In genomic region chr4:168848112-168848511, GRCh38 we compare ENCODE assay signal across 8 cellular contexts.
DNase-seq lines count a peak whose midpoint lies in the region; ATAC-seq and TF ChIP-seq lines count a peak whose summit lies in the region.

No MANE protein-coding gene starts in this region.

- H3K9me3 ChIP-seq in mucosa of descending colon, result no peaks in the 10 kb centered on the region

- H3K27me3 Mint-ChIP-seq in endothelial cell (ENCODE audit: unreplicated experiment), result no peaks in the 10 kb centered on the region

- ATAC-seq in Right ventricle myocardium inferior (peak; percentile 50), mucosa of descending colon (peak; percentile 81), HG02840 (IDR thresholded peaks at IDR 0.05; ENCODE audit: low FRiP score, unreplicated experiment) (no peak)
- ATAC-seq in activated naive CD4-positive, alpha-beta T cell treated with anti-CD3 and anti-CD28 coated beads, Interleukin-2, amount 50 U/mL, for 72 hours, result no peak

- DNase-seq in Right ventricle myocardium inferior (ENCODE audit: missing footprints) (no peak), cardiac septum (ENCODE audit: low spot score) (no peak), endothelial cell (ENCODE audit: low spot score) (no peak), mucosa of descending colon (no peak), HK-2 (ENCODE audit: unreplicated experiment) (no peak), ACHN (no peak)
- no peak for DNase-seq in activated naive CD4-positive, alpha-beta T cell treated with anti-CD3 and anti-CD28 coated beads, Interleukin-2, amount 50 U/mL, for 72 hours (ENCODE audit: low spot score in 2 of 2)

- no peak overlapping the region for H3K4me3 Mint-ChIP-seq in endothelial cell (ENCODE audit: unreplicated experiment)

- intact Hi-C loops in Right ventricle myocardium inferior (cut with DNase I) (no loop called here), cardiac septum (cut with DNase I) (no loop called here), mucosa of descending colon (cut with DNase I, micrococcal nuclease) (no loop called here)

- H3K9me3 Mint-ChIP-seq in endothelial cell (ENCODE audit: unreplicated experiment), result no peaks in the 10 kb centered on the region
- no peaks in the 10 kb centered on the region for H3K9me3 Mint-ChIP-seq in activated naive CD4-positive, alpha-beta T cell treated with anti-CD3 and anti-CD28 coated beads, Interleukin-2, amount 50 U/mL, for 72 hours

- no peak for TF ChIP-seq CTCF in endothelial cell (IDR thresholded peaks at IDR 0.05; ENCODE audit: unreplicated experiment)
- no peak for TF ChIP-seq CTCF in mucosa of descending colon (IDR thresholded peaks at IDR 0.05)

- in situ Hi-C loops in ACHN (cut with HindIII; ENCODE audit: low pct_ligation_motif_present, low pct_unique_long_range_greater_than_20kb, low sequenced_read_pairs), result no loop called here

- no peaks in the 10 kb centered on the region for H3K36me3 Mint-ChIP-seq in endothelial cell (ENCODE audit: low read depth, unreplicated experiment)
- no peaks in the 10 kb centered on the region for H3K36me3 Mint-ChIP-seq in activated naive CD4-positive, alpha-beta T cell treated with anti-CD3 and anti-CD28 coated beads, Interleukin-2, amount 50 U/mL, for 72 hours

- no peaks in the 10 kb centered on the region for H3K4me1 ChIP-seq in mucosa of descending colon (ENCODE audit: low read depth)

- no peaks in the 10 kb centered on the region for H3K36me3 ChIP-seq in mucosa of descending colon (ENCODE audit: low read depth)

- no peak overlapping the region for H3K4me3 ChIP-seq in mucosa of descending colon

- H3K27ac Mint-ChIP-seq in endothelial cell (ENCODE audit: unreplicated experiment), result peak overlapping the region; percentile 50
- no peak overlapping the region for H3K27ac Mint-ChIP-seq in activated naive CD4-positive, alpha-beta T cell treated with anti-CD3 and anti-CD28 coated beads, Interleukin-2, amount 50 U/mL, for 72 hours

- H3K4me1 Mint-ChIP-seq in endothelial cell (ENCODE audit: unreplicated experiment), result peaks cover 26% of the 10 kb centered on the region

Comparison
In these comparisons a context has a peak if more than half of its experiments do, and no peak if none do; other contexts are left out.
1. ATAC-seq: peak in Right ventricle myocardium inferior (single experiment) and mucosa of descending colon (single experiment); none in HG02840 (single experiment) and activated naive CD4-positive, alpha-beta T cell treated with anti-CD3 and anti-CD28 coated beads, Interleukin-2, amount 50 U/mL, for 72 hours (0 of 2).